ENCODE assay signal across 12 cellular contexts in genomic region chr21:41786521-41786987, GRCh38. TPM values are rescaled to one million over a fixed set of nuclear protein-coding genes. Genes with fewer than 3 reads are reported as not detected.
DNase-seq lines count a peak whose midpoint lies in the region; ATAC-seq lines count a peak whose summit lies in the region.
"Had no signal": no experiment of that assay in that cellular context is flagged by ENCODE, and none has a peak within 500 bp of the region (broad histone marks: within the 10 kb centered on the region; RNA-seq: fewer than 3 reads in every experiment).

No MANE protein-coding gene starts in this region.

- DNase-seq in ELF-1 (ENCODE audit: low read depth, low spot score) (peak; percentile 62), NCI-H510A treated with DMSO at 0.1 percent for 48 hours (lab: John Stamatoyannopoulos, UW) (peak; percentile 47), epithelial cell of prostate (ENCODE audit: low read depth, low spot score) (peak; percentile 98), renal cortical epithelial cell (ENCODE audit: low read depth) (peak; percentile 98), HuH-7.5 (ENCODE audit: low spot score) (no peak), G401 (ENCODE audit: low spot score) (no peak)
- DNase-seq: left ventricle myocardium inferior had no signal

- ATAC-seq in HG02763 (IDR thresholded peaks at IDR 0.05; ENCODE audit: unreplicated experiment), result no peak
- ATAC-seq in HG03196 (IDR thresholded peaks at IDR 0.05; ENCODE audit: unreplicated experiment), result no peak

- peak overlapping the region; percentile 84 for H3K27ac ChIP-seq in epithelial cell of prostate
- H3K27ac ChIP-seq: esophagus muscularis mucosa, left ventricle myocardium inferior, suprapubic skin had no signal

- in situ Hi-C loops in G401 (cut with HindIII; ENCODE audit: low sequenced_read_pairs), result no loop called here

RNA-seq across cellular contexts. Expression of gene RIPK4, which starts 19.7 kb away (rescaled TPM):
- 30.6 and 65.1 TPM in 2 replicates for total RNA-seq in renal cortical epithelial cell
- 0.06 TPM in 1 of 2 replicates, not detected in the other for total RNA-seq in G401 (2014; rRNA removed; shearing (Covaris generic))
- total RNA-seq: T-helper 2 cell treated with Interferon-gamma antibody and Interleukin-4, amounts not matched to agents 100 ng/mL and 5 ng/mL, for 36 hours had no signal

Comparison
In these comparisons a context has a peak if more than half of its experiments do, and no peak if none do; other contexts are left out.
1. DNase-seq: peak in ELF-1 (single experiment), NCI-H510A treated with DMSO at 0.1 percent for 48 hours (single experiment), epithelial cell of prostate (single experiment) and renal cortical epithelial cell (single experiment); none in HuH-7.5 (single experiment) and G401 (single experiment).
2. RNA of gene RIPK4, which starts 19.7 kb away (total RNA-seq): 30.6 to 65.1 TPM in renal cortical epithelial cell; 0.06 TPM in G401; every median in the first group is over 10 times any median in the second.